In the genomic region with DNA sequence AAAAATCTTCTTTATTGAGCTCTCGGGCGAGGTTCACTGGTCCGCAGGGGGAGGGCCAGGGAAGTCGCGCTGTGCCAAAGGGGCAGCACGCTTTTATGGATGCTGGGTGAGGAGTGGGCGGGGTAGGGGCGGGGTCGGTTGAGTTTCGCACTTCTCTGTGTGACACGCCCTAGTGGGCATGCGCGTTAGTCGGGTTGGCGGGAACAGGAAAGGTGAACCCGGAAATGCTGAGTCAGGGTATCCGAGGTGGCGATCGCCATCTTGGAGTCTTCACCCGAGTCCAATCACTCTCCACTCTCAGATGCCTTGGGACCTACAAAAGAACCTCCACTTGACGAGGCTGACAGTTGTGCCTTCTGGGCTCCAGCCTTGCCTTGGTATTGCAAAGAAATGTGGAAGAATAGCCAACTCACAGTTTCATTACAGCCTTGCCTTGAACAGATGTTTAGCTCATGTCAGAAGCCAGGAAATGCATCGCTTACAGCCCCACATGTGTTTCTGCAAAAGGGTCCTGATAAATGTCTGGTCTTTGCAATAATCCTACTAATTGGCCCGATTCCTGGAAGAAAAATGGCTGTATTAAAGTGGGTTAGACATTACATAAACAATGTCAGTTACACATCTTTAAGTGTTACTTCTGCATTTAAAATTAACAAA, we compare ENCODE assay signal across 16 cellular contexts.
"Had no signal": no experiment of that assay in that cellular context is flagged by ENCODE, and none has a peak within 500 bp of the region (broad histone marks: within the 10 kb centered on the region; RNA-seq: fewer than 3 reads in every experiment).

No MANE protein-coding gene starts in this region.

- H3K27me3 ChIP-seq: dorsolateral prefrontal cortex, gastroesophageal sphincter, heart right ventricle, neutrophil had no signal

- H3K4me1 ChIP-seq: gastroesophageal sphincter, heart right ventricle, parathyroid adenoma had no signal

- H3K27ac ChIP-seq: dorsolateral prefrontal cortex, gastroesophageal sphincter, heart right ventricle, neutrophil, parathyroid adenoma, thoracic aorta had no signal

- H3K27ac Mint-ChIP-seq: activated CD4-positive, alpha-beta memory T cell treated with anti-CD3 and anti-CD28 coated beads for 36 hours; activated CD4-positive, alpha-beta T cell treated with anti-CD3 and anti-CD28 coated beads for 36 hours; activated CD8-positive, alpha-beta memory T cell treated with anti-CD3 and anti-CD28 coated beads, Interleukin-2, amount 10 ng/mL, durations not matched to agents 7 days and 5 days; activated naive CD4-positive, alpha-beta T cell treated with anti-CD3 and anti-CD28 coated beads, Interleukin-2, amount 10 ng/mL, durations not matched to agents 7 days and 5 days; activated T-helper 2 cell treated with anti-CD3 and anti-CD28 coated beads, Interferon-gamma antibody, Interleukin-2, Interleukin-4, amounts not matched to agents 10 μg/mL and 5 μg/mL and 100 μg/mL, durations not matched to agents 14 hours and 24 hours and 36 hours; naive thymus-derived CD8-positive, alpha-beta T cell; stimulated activated naive CD8-positive, alpha-beta T cell treated with anti-CD3 and anti-CD28 coated beads, Interleukin-15, amount 100 ng/mL, for 72 hours had no signal

- H2AFZ ChIP-seq: parathyroid adenoma had no signal

- H3K4me1 Mint-ChIP-seq: stimulated activated naive CD8-positive, alpha-beta T cell treated with anti-CD3 and anti-CD28 coated beads, Interleukin-15, amount 100 ng/mL, for 72 hours had no signal

- DNase-seq: activated CD4-positive, alpha-beta memory T cell treated with anti-CD3 and anti-CD28 coated beads for 36 hours; activated CD4-positive, alpha-beta T cell treated with anti-CD3 and anti-CD28 coated beads for 36 hours; activated CD8-positive, alpha-beta memory T cell treated with anti-CD3 and anti-CD28 coated beads, Interleukin-2, amount 10 ng/mL, durations not matched to agents 7 days and 5 days; activated naive CD4-positive, alpha-beta T cell treated with anti-CD3 and anti-CD28 coated beads, Interleukin-2, amount 10 ng/mL, durations not matched to agents 7 days and 5 days; activated T-cell treated with anti-CD3 and anti-CD28 coated beads, Interleukin-2, amount 50 U/mL, for 1 hour; dorsolateral prefrontal cortex; heart right ventricle; islet precursor cell; naive thymus-derived CD8-positive, alpha-beta T cell; stimulated activated CD4-positive, alpha-beta T cell treated with anti-CD3 and anti-CD28 coated beads, Interleukin-1b, Interleukin-23, amount 100 ng/mL, for 48 hours; stimulated activated naive CD8-positive, alpha-beta T cell treated with anti-CD3 and anti-CD28 coated beads, Interleukin-15, amount 100 ng/mL, for 72 hours had no signal

- H3K9ac ChIP-seq: parathyroid adenoma had no signal

- H3K36me3 ChIP-seq: gastroesophageal sphincter, neutrophil, thoracic aorta had no signal

- H3K79me2 ChIP-seq: parathyroid adenoma had no signal

- H3K9me3 Mint-ChIP-seq: activated T-helper 2 cell treated with anti-CD3 and anti-CD28 coated beads, Interferon-gamma antibody, Interleukin-2, Interleukin-4, amounts not matched to agents 10 μg/mL and 5 μg/mL and 100 μg/mL, durations not matched to agents 14 hours and 24 hours and 36 hours had no signal

- H3K4me3 ChIP-seq: dorsolateral prefrontal cortex, gastroesophageal sphincter, heart right ventricle, thoracic aorta had no signal

- H3K4me3 Mint-ChIP-seq: activated CD4-positive, alpha-beta memory T cell treated with anti-CD3 and anti-CD28 coated beads for 36 hours; activated CD4-positive, alpha-beta T cell treated with anti-CD3 and anti-CD28 coated beads for 36 hours; activated CD8-positive, alpha-beta memory T cell treated with anti-CD3 and anti-CD28 coated beads, Interleukin-2, amount 10 ng/mL, durations not matched to agents 7 days and 5 days; activated naive CD4-positive, alpha-beta T cell treated with anti-CD3 and anti-CD28 coated beads, Interleukin-2, amount 10 ng/mL, durations not matched to agents 7 days and 5 days; naive thymus-derived CD8-positive, alpha-beta T cell; stimulated activated naive CD8-positive, alpha-beta T cell treated with anti-CD3 and anti-CD28 coated beads, Interleukin-15, amount 100 ng/mL, for 72 hours had no signal

- H3K27me3 Mint-ChIP-seq: activated CD4-positive, alpha-beta memory T cell treated with anti-CD3 and anti-CD28 coated beads for 36 hours; activated CD4-positive, alpha-beta T cell treated with anti-CD3 and anti-CD28 coated beads for 36 hours; activated CD8-positive, alpha-beta memory T cell treated with anti-CD3 and anti-CD28 coated beads, Interleukin-2, amount 10 ng/mL, durations not matched to agents 7 days and 5 days; activated naive CD4-positive, alpha-beta T cell treated with anti-CD3 and anti-CD28 coated beads, Interleukin-2, amount 10 ng/mL, durations not matched to agents 7 days and 5 days had no signal

- H3K9me3 ChIP-seq: gastroesophageal sphincter, neutrophil, thoracic aorta had no signal

- ATAC-seq: activated CD4-positive, alpha-beta T cell treated with anti-CD3 and anti-CD28 coated beads for 36 hours; activated CD8-positive, alpha-beta memory T cell treated with anti-CD3 and anti-CD28 coated beads, Interleukin-2, amount 10 ng/mL, durations not matched to agents 7 days and 5 days; gastroesophageal sphincter; heart right ventricle; naive thymus-derived CD8-positive, alpha-beta T cell; stimulated activated naive CD8-positive, alpha-beta T cell treated with anti-CD3 and anti-CD28 coated beads, Interleukin-15, amount 100 ng/mL, for 72 hours had no signal
